In genomic region chr6:14053776-14054175, GRCh38 we compare ENCODE assay signal across 15 cellular contexts.
"Had no signal": no experiment of that assay in that cellular context is flagged by ENCODE, and none has a peak within 500 bp of the region (broad histone marks: within the 10 kb centered on the region; RNA-seq: fewer than 3 reads in every experiment).

No MANE protein-coding gene starts in this region.

- ATAC-seq: activated CD8-positive, alpha-beta T cell treated with anti-CD3 and anti-CD28 coated beads for 36 hours; activated naive CD4-positive, alpha-beta T cell treated with anti-CD3 and anti-CD28 coated beads, Interleukin-2, amount 50 U/mL, for 72 hours; heart left ventricle; left lung; naive thymus-derived CD8-positive, alpha-beta T cell; pancreas; stimulated activated naive B cell treated with anti-CD40 and anti-IgM and Interleukin-4, amounts not matched to agents 10 μg/mL and 1 μg/mL and 100 μg/mL, for 72 hours had no signal

- H3K27me3 ChIP-seq: left lung, pancreas, uterus had no signal

- H3K9me3 ChIP-seq: esophagus muscularis mucosa, heart left ventricle, left lung, pancreas, tibial nerve, uterus had no signal

- H3K4me3 ChIP-seq: dorsolateral prefrontal cortex, esophagus muscularis mucosa, heart left ventricle, left lung, pancreas, tibial nerve, uterus had no signal

- DNase-seq: activated CD4-positive, alpha-beta T cell treated with anti-CD3 and anti-CD28 coated beads for 48 hours; activated CD8-positive, alpha-beta T cell treated with anti-CD3 and anti-CD28 coated beads for 36 hours; activated gamma-delta T cell; activated T-cell treated with anti-CD3 and anti-CD28 coated beads, Interleukin-2, amount 50 U/mL, for 48 hours; dorsolateral prefrontal cortex; endodermal cell; heart left ventricle; left lung; naive thymus-derived CD8-positive, alpha-beta T cell; pancreas; stimulated activated naive B cell treated with anti-CD40 and anti-IgM and Interleukin-4, amounts not matched to agents 10 μg/mL and 1 μg/mL and 100 μg/mL, for 72 hours; uterus had no signal

- H3K27ac ChIP-seq: dorsolateral prefrontal cortex, esophagus muscularis mucosa, heart left ventricle, left lung, pancreas, tibial nerve, uterus had no signal

- H3K4me1 ChIP-seq: esophagus muscularis mucosa, heart left ventricle, left lung, pancreas, tibial nerve, uterus had no signal

- H3K36me3 ChIP-seq: esophagus muscularis mucosa, heart left ventricle, left lung, pancreas, tibial nerve, uterus had no signal
